Comparison of ENCODE assay signal across 9 cellular contexts in genomic region chr9:83062653-83063527, GRCh38. TPM values are rescaled to one million over a fixed set of nuclear protein-coding genes. Genes with fewer than 3 reads are reported as not detected.
DNase-seq lines count a peak whose midpoint lies in the region; ATAC-seq and TF ChIP-seq lines count a peak whose summit lies in the region.
"Had no signal": no experiment of that assay in that cellular context is flagged by ENCODE, and none has a peak within 500 bp of the region (broad histone marks: within the 10 kb centered on the region; RNA-seq: fewer than 3 reads in every experiment).

TSS of gene RASEF (minus strand) at chr9:83063142. CDS start at chr9:83062867, 275 bp downstream.

- peak; percentile 7 for TF ChIP-seq CTCF in fibroblast of villous mesenchyme (IDR thresholded peaks at IDR 0.05; ENCODE audit: insufficient read depth, low read depth, low read length)

- H3K4me3 ChIP-seq in H7 (ENCODE audit: insufficient read depth, low read depth, low read length) (peak within 1 kb of the TSS; percentile 57), fibroblast of villous mesenchyme (ENCODE audit: low read depth, low read length) (peak within 1 kb of the TSS; percentile 42)

- peak; percentile 84 for DNase-seq in H7
- DNase-seq in NCI-H748 treated with DMSO at 0.1 percent for 48 hours (lab: John Stamatoyannopoulos, UW): peak; percentile 27
- DNase-seq in fibroblast of villous mesenchyme (ENCODE audit: low read depth): peak; percentile 25
- DNase-seq in renal cortical epithelial cell (ENCODE audit: low read depth): no peak
- DNase-seq in KG1 (lab: John Stamatoyannopoulos, UW): no peak
- DNase-seq in dedifferentiated amniotic fluid mesenchymal stem cell (ENCODE audit: extremely low spot score): no peak

- ATAC-seq in HG03521 (IDR thresholded peaks at IDR 0.05; ENCODE audit: unreplicated experiment) (no peak), GM21723 (IDR thresholded peaks at IDR 0.05; ENCODE audit: unreplicated experiment) (no peak)

- H3K27me3 ChIP-seq in H7 (ENCODE audit: control insufficient read depth, insufficient read depth, low read length): peaks cover 53% of the 10 kb centered on the region

- H3K36me3 ChIP-seq in H7 (replicated peaks; ENCODE audit: control insufficient read depth, insufficient read depth, low read length): no peaks in the 10 kb centered on the region

RNA-seq across cellular contexts. Expression of gene RASEF, which starts in this region (rescaled TPM):
- total RNA-seq in H7 (2014; rRNA removed; shearing (Covaris generic)): 1.2 TPM in 2 replicates
- total RNA-seq in fibroblast of villous mesenchyme: 0.43 and 0.97 TPM in 2 replicates
- 18.2 and 24.3 TPM in 2 replicates for total RNA-seq in renal cortical epithelial cell
- total RNA-seq: LHCN-M2 had no signal

Comparison
In these comparisons a context has a peak if more than half of its experiments do, and no peak if none do; other contexts are left out.
1. Peak in DNase-seq and H3K4me3 ChIP-seq in fibroblast of villous mesenchyme; RNA of the gene not detected or under 1 TPM.
2. DNase-seq: peak in H7 (single experiment) and NCI-H748 treated with DMSO at 0.1 percent for 48 hours (single experiment); none in renal cortical epithelial cell (single experiment), KG1 (single experiment) and dedifferentiated amniotic fluid mesenchymal stem cell (single experiment).